Comparison of ENCODE assay signal across 1 cellular context in genomic region chr5:68932830-68933434, GRCh38.
TF ChIP-seq lines count a peak whose summit lies in the region.

No MANE protein-coding gene starts in this region.

TF ChIP-seq in HEK293, 187 proteins besides CTCF, POLR2A, EP300 and RAD21 (continued from another document and continues in another):
- TF ChIP-seq ZNF518A (tag by site-specific recombination; conservative IDR thresholded peaks at IDR 0.05; ENCODE audit: low read depth) (0 out of 2 replicates have a peak, but pooled peaks have one; percentile 16), ZSCAN16 (tag by site-specific recombination; IDR thresholded peaks at IDR 0.05) (no peak), ELK4 (IDR thresholded peaks at IDR 0.05; ENCODE audit: borderline replicate concordance, low read depth, low read length) (no peak), ZNF146 (tag by site-specific recombination; IDR thresholded peaks at IDR 0.05) (no peak), INSM2 (tag by site-specific recombination; IDR thresholded peaks at IDR 0.05) (no peak), ZNF449 (tag by site-specific recombination; IDR thresholded peaks at IDR 0.05) (no peak), KLF10 (tag by site-specific recombination; IDR thresholded peaks at IDR 0.05) (no peak), ZBTB44 (tag by site-specific recombination; IDR thresholded peaks at IDR 0.05) (no peak), ZNF155 (tag by site-specific recombination; IDR thresholded peaks at IDR 0.05) (0 out of 2 replicates have a peak, but pooled peaks have one; percentile 59), ZNF585B (tag by site-specific recombination; IDR thresholded peaks at IDR 0.05) (peak; percentile 75), ZNF221 (tag by site-specific recombination; IDR thresholded peaks at IDR 0.05; ENCODE audit: borderline replicate concordance) (peak; percentile 91; the same call in 1 of the 2 replicates), ZNF184 (tag by site-specific recombination; IDR thresholded peaks at IDR 0.05) (peak; percentile 92), ZNF133 (tag by site-specific recombination; IDR thresholded peaks at IDR 0.05) (0 out of 2 replicates have a peak, but pooled peaks have one; percentile 24), ZNF626 (tag by site-specific recombination; IDR thresholded peaks at IDR 0.05) (peak; percentile 100), ZNF214 (tag by site-specific recombination; IDR thresholded peaks at IDR 0.05; ENCODE audit: borderline replicate concordance) (peak; percentile 18; the same call in 1 of the 2 replicates), ZNF311 (tag by site-specific recombination; IDR thresholded peaks at IDR 0.05; ENCODE audit: borderline replicate concordance) (no peak), ZNF513 (tag by site-specific recombination; IDR thresholded peaks at IDR 0.05) (peak; percentile 40), ZNF112 (tag by site-specific recombination; IDR thresholded peaks at IDR 0.05) (peak; percentile 78; the same call in 1 of the 2 replicates), TRIM28 (IDR thresholded peaks at IDR 0.05; ENCODE audit: borderline replicate concordance, low read length) (peak; percentile 100), ZEB2 (tag by site-specific recombination; IDR thresholded peaks at IDR 0.05) (no peak), ZNF223 (tag by site-specific recombination; IDR thresholded peaks at IDR 0.05) (no peak), ZNF266 (tag by site-specific recombination; IDR thresholded peaks at IDR 0.05; ENCODE audit: low read depth) (no peak), REPIN1 (tag by site-specific recombination; IDR thresholded peaks at IDR 0.05; ENCODE audit: low read depth) (no peak), ZNF26 (tag by site-specific recombination; IDR thresholded peaks at IDR 0.05) (peak; percentile 72), YY2 (tag by site-specific recombination; IDR thresholded peaks at IDR 0.05) (no peak), ZNF292 (tag by site-specific recombination; IDR thresholded peaks at IDR 0.05; ENCODE audit: borderline replicate concordance, low read depth) (no peak), ZIC2 (tag by site-specific recombination; IDR thresholded peaks at IDR 0.05) (no peak), PRDM2 (tag by site-specific recombination; IDR thresholded peaks at IDR 0.05; ENCODE audit: borderline replicate concordance) (no peak), SETDB1 (IDR thresholded peaks at IDR 0.05; ENCODE audit: insufficient read length, low read length) (peak; percentile 99), ZNF48 (tag by site-specific recombination; IDR thresholded peaks at IDR 0.05) (no peak), ZNF555 (tag by site-specific recombination; conservative IDR thresholded peaks at IDR 0.05) (peak; percentile 17; the same call in 1 of the 2 replicates)
